11 cellular contexts compared by ENCODE assay signal in genomic region chr2:129903586-129904425, GRCh38.
A peak's percentile ranks its signal among the peaks of the same experiment; 100 is the strongest.
DNase-seq lines count a peak whose midpoint lies in the region; ATAC-seq and TF ChIP-seq lines count a peak whose summit lies in the region.
"Had no signal": no experiment of that assay in that cellular context is flagged by ENCODE, and none has a peak within 500 bp of the region (broad histone marks: within the 10 kb centered on the region; RNA-seq: fewer than 3 reads in every experiment).

No MANE protein-coding gene starts in this region.

- ATAC-seq in HG03280 (IDR thresholded peaks at IDR 0.05; ENCODE audit: unreplicated experiment): no peak
- ATAC-seq: stimulated activated naive CD8-positive, alpha-beta T cell treated with anti-CD3 and anti-CD28 coated beads, Interleukin-15, amount 100 ng/mL, for 72 hours had no signal

- H3K36me3 Mint-ChIP-seq in CD4-positive, alpha-beta memory T cell: no peaks in the 10 kb centered on the region
- H3K36me3 Mint-ChIP-seq: immature natural killer cell had no signal

- peaks cover 0 to 6% of the 10 kb centered on the region in 2 donors for H3K27me3 Mint-ChIP-seq in CD4-positive, alpha-beta memory T cell

- no peaks in the 10 kb centered on the region for H3K4me1 Mint-ChIP-seq in CD4-positive, alpha-beta memory T cell
- H3K4me1 Mint-ChIP-seq: activated B cell treated with CpG ODN at 0.5 μM for 24 hours; immature natural killer cell; stimulated activated naive CD8-positive, alpha-beta T cell treated with anti-CD3 and anti-CD28 coated beads, Interleukin-15, amount 100 ng/mL, for 72 hours had no signal

- H3K9me3 Mint-ChIP-seq in CD4-positive, alpha-beta memory T cell: no peaks in the 10 kb centered on the region
- H3K9me3 Mint-ChIP-seq: immature natural killer cell; stimulated activated naive CD8-positive, alpha-beta T cell treated with anti-CD3 and anti-CD28 coated beads, Interleukin-15, amount 100 ng/mL, for 72 hours had no signal

- no peak overlapping the region for H3K27ac Mint-ChIP-seq in CD4-positive, alpha-beta memory T cell
- H3K27ac Mint-ChIP-seq: activated B cell treated with CpG ODN at 0.5 μM for 24 hours; stimulated activated naive CD8-positive, alpha-beta T cell treated with anti-CD3 and anti-CD28 coated beads, Interleukin-15, amount 100 ng/mL, for 72 hours had no signal

- CTCF ChIA-PET in CD4-positive, alpha-beta memory T cell (lab: Charles Lee; ENCODE audit: partially characterized antibody): no interaction called here

- peak; percentile 25 for DNase-seq in HuH-7 (ENCODE audit: low spot score)
- DNase-seq in epithelial cell of proximal tubule (ENCODE audit: low read depth): no peak
- peak; percentile 17 for DNase-seq in putamen (ENCODE audit: low spot score)
- no peak for DNase-seq in mucosa of gallbladder (ENCODE audit: low spot score)
- DNase-seq in CD4-positive, alpha-beta memory T cell: no peak
- DNase-seq: activated B cell treated with CpG ODN at 0.5 μM for 24 hours; immature natural killer cell; NCI-H1694 treated with DMSO at 0.1 percent for 48 hours; stimulated activated naive CD8-positive, alpha-beta T cell treated with anti-CD3 and anti-CD28 coated beads, Interleukin-15, amount 100 ng/mL, for 72 hours had no signal

- no peaks in the 10 kb centered on the region for H3K4me1 ChIP-seq in CD4-positive, alpha-beta memory T cell (ENCODE audit: insufficient read depth, low read length)

- H3K9me3 ChIP-seq in CD4-positive, alpha-beta memory T cell (ENCODE audit: control insufficient read depth in 1 of 2, low read length in 2 of 2): no peaks in the 10 kb centered on the region

- POLR2A ChIA-PET in CD4-positive, alpha-beta memory T cell (lab: Charles Lee; ENCODE audit: partially characterized antibody): no interaction called here

- H3K4me3 Mint-ChIP-seq in CD4-positive, alpha-beta memory T cell: no peak overlapping the region
- H3K4me3 Mint-ChIP-seq: activated B cell treated with CpG ODN at 0.5 μM for 24 hours, immature natural killer cell had no signal

- no peak overlapping the region for H3K27ac ChIP-seq in CD4-positive, alpha-beta memory T cell (ENCODE audit: low read depth, low read length)

- peak; percentile 27; the same call in 2 of the 3 replicates for TF ChIP-seq CTCF in GM12872 (IDR thresholded peaks at IDR 0.05; ENCODE audit: insufficient read depth, low read depth, low read length)
- TF ChIP-seq CTCF in epithelial cell of proximal tubule (conservative IDR thresholded peaks at IDR 0.05; ENCODE audit: low read depth, low read length): peak; percentile 5

- no peaks in the 10 kb centered on the region for H3K27me3 ChIP-seq in CD4-positive, alpha-beta memory T cell (ENCODE audit: insufficient read depth, low read length)

- H3K36me3 ChIP-seq in CD4-positive, alpha-beta memory T cell (ENCODE audit: insufficient read depth, low read length): no peaks in the 10 kb centered on the region

- no peak overlapping the region for H3K4me3 ChIP-seq in epithelial cell of proximal tubule (ENCODE audit: low read depth, low read length)
- no peak overlapping the region for H3K4me3 ChIP-seq in CD4-positive, alpha-beta memory T cell (ENCODE audit: low read length in 2 of 2)

- intact Hi-C loops in CD4-positive, alpha-beta memory T cell (cut with micrococcal nuclease): no loop called here

Comparison
In these comparisons a context has a peak if more than half of its experiments do, and no peak if none do; other contexts are left out.
1. DNase-seq: peak in HuH-7 (single experiment) and putamen (single experiment); none in epithelial cell of proximal tubule (single experiment), mucosa of gallbladder (single experiment) and CD4-positive, alpha-beta memory T cell (0 of 5).